Comparison of ENCODE assay signal across 8 cellular contexts in the genomic region with DNA sequence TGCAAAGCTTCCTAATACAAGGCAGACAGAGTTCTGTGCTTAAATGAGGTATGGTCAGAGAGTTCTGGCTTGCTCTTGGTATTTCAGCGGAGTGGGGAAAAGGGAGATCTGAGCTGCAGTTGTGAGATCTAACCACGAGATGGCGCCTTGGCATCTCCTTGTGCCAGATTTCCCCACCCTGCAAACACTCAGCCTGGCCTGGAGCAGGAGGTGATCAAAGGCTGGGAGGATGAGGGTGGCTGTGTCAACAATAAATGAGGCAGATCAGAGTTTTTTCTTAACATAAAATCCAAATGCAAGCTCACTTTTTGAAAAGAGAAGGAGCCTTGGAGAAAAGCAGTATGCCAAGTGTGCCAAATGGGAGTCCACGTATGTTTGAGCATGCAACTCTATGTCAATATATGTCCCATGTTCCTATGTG. TPM values are rescaled to one million over a fixed set of nuclear protein-coding genes. Genes with fewer than 3 reads are reported as not detected.
DNase-seq lines count a peak whose midpoint lies in the region; ATAC-seq and TF ChIP-seq lines count a peak whose summit lies in the region.

No MANE protein-coding gene starts in this region.

- H3K36me3 ChIP-seq in OCI-LY3 (replicated peaks; ENCODE audit: low read depth, low read length), result no peaks in the 10 kb centered on the region
- peaks cover 0 to 28% (median 0%) of the 10 kb centered on the region in 3 donors for H3K36me3 ChIP-seq in esophagus squamous epithelium
- no peaks in the 10 kb centered on the region for H3K36me3 ChIP-seq in thyroid gland

- TF ChIP-seq POLR2A in esophagus squamous epithelium (IDR thresholded peaks at IDR 0.05) (no peak), thyroid gland (IDR thresholded peaks at IDR 0.05) (no peak)

- no peak overlapping the region for H3K9ac ChIP-seq in OCI-LY3 (ENCODE audit: low read length)

- CTCF ChIA-PET in Calu3 (lab: Charles Lee), result interaction anchor here (1.0 to 2.7 kb wide), 4 partner anchors 118 to 158 kb away, joined by 3 to 32 read pairs (median 6); no protein-coding TSS in a partner anchor

- no TSS peak for BruUV-seq in Calu3 (replicated peaks; lab: Mats Ljungman, UMichigan)

- H3K4me1 Mint-ChIP-seq in Calu3 (ENCODE audit: low read depth, unreplicated experiment), result peaks cover 17% of the 10 kb centered on the region
- H3K4me1 Mint-ChIP-seq in naive thymus-derived CD8-positive, alpha-beta T cell, result peaks cover 13 to 21% (median 15%) of the 10 kb centered on the region in 4 donors

- no peaks in the 10 kb centered on the region for H3K9me3 Mint-ChIP-seq in Calu3 (ENCODE audit: low read depth, unreplicated experiment)
- H3K9me3 Mint-ChIP-seq in naive thymus-derived CD8-positive, alpha-beta T cell, result no peaks in the 10 kb centered on the region

- H3K27me3 ChIP-seq in OCI-LY3 (ENCODE audit: low read depth, low read length) (no peaks in the 10 kb centered on the region), esophagus squamous epithelium (peaks cover 0 to 59% (median 3%) of the 10 kb centered on the region in 4 donors), thyroid gland (peaks cover 6% of the 10 kb centered on the region)

- H2AFZ ChIP-seq in OCI-LY3 (ENCODE audit: low read depth, low read length), result no peak overlapping the region

- no peak overlapping the region for H3K4me2 ChIP-seq in OCI-LY3 (ENCODE audit: low read length)

- TF ChIP-seq CTCF in Calu3 (IDR thresholded peaks at IDR 0.05; ENCODE audit: unreplicated experiment), result peak; percentile 54
- TF ChIP-seq CTCF in OCI-LY3 (IDR thresholded peaks at IDR 0.05; ENCODE audit: low read depth, low read length), result peak; percentile 79
- TF ChIP-seq CTCF in esophagus squamous epithelium (IDR thresholded peaks at IDR 0.05), result peak; percentile 70 to 92 (median 82)
- TF ChIP-seq CTCF in thyroid gland (IDR thresholded peaks at IDR 0.05), result peak; percentile 70 to 92 (median 83)

- H4K20me1 ChIP-seq in OCI-LY3 (ENCODE audit: insufficient read depth, low read length), result no peaks in the 10 kb centered on the region

- intact Hi-C loops in Calu3 (cut with micrococcal nuclease; ENCODE audit: unreplicated experiment), result loop anchor here (1.0 kb wide), 2 partner anchors 158 to 205 kb away; no protein-coding TSS in a partner anchor
- intact Hi-C loops in esophagus squamous epithelium (cut with DNase I), result loop anchor here (5.0 to 10.0 kb wide), 2 partner anchors 66 to 203 kb away; no protein-coding TSS in a partner anchor
- intact Hi-C loops in thyroid gland (cut with DNase I), result loop anchor here (5.0 to 10.0 kb wide), 2 partner anchors 64 to 158 kb away; no protein-coding TSS in a partner anchor

- H3K9me3 ChIP-seq in OCI-LY3 (ENCODE audit: insufficient read depth, low read length) (no peaks in the 10 kb centered on the region), esophagus squamous epithelium (no peaks in the 10 kb centered on the region), thyroid gland (no peaks in the 10 kb centered on the region)

- peak; percentile 69 to 71 for ATAC-seq in naive thymus-derived CD8-positive, alpha-beta T cell
- ATAC-seq in HG03175 (IDR thresholded peaks at IDR 0.05; ENCODE audit: unreplicated experiment), result no peak

- peaks cover 5% of the 10 kb centered on the region for H3K4me1 ChIP-seq in OCI-LY3 (ENCODE audit: low read length)
- H3K4me1 ChIP-seq in esophagus squamous epithelium, result peaks cover 8 to 34% (median 10%) of the 10 kb centered on the region in 3 donors
- peaks cover 4 to 20% of the 10 kb centered on the region in 2 donors for H3K4me1 ChIP-seq in thyroid gland

- peaks cover 33% of the 10 kb centered on the region for H3K27me3 Mint-ChIP-seq in Calu3 (ENCODE audit: unreplicated experiment)
- no peaks in the 10 kb centered on the region for H3K27me3 Mint-ChIP-seq in naive thymus-derived CD8-positive, alpha-beta T cell

- POLR2A ChIA-PET in naive thymus-derived CD8-positive, alpha-beta T cell (lab: Charles Lee), result interaction anchor here (0.6 to 2.0 kb wide), 6 partner anchors 9 to 201 kb away, joined by 3 to 7 read pairs (median 4); a partner anchor contains a TSS

- DNase-seq in Calu3, result peak; percentile 68
- DNase-seq in HT-29 (ENCODE audit: low spot score), result peak; percentile 92
- peak; percentile 48 for DNase-seq in activated T-cell treated with anti-CD3 and anti-CD28 coated beads for 48 hours (ENCODE audit: low read depth)
- no peak for DNase-seq in esophagus squamous epithelium (lab: John Stamatoyannopoulos, UW)
- peak; percentile 43 to 76 (median 64) for DNase-seq in naive thymus-derived CD8-positive, alpha-beta T cell
- DNase-seq in thyroid gland, result peak; percentile 71 to 72

- H3K79me2 ChIP-seq in OCI-LY3 (ENCODE audit: low read length), result no peaks in the 10 kb centered on the region

- H3K36me3 Mint-ChIP-seq in Calu3 (ENCODE audit: insufficient read depth, unreplicated experiment), result peaks cover 25% of the 10 kb centered on the region
- peaks cover 0 to 4% (median 0%) of the 10 kb centered on the region in 3 donors for H3K36me3 Mint-ChIP-seq in naive thymus-derived CD8-positive, alpha-beta T cell

- no peak overlapping the region for H3K4me3 Mint-ChIP-seq in Calu3 (ENCODE audit: low read depth, unreplicated experiment)
- no peak overlapping the region for H3K4me3 Mint-ChIP-seq in naive thymus-derived CD8-positive, alpha-beta T cell

- WGBS in esophagus squamous epithelium, 2 donors, result 18 to 30% methylated on average over 3 to 4 of the region's 4 CpGs
- 21 to 26% methylated on average over 4 of the region's 4 CpGs for WGBS in thyroid gland, 2 donors

- H3K4me3 ChIP-seq in OCI-LY3 (ENCODE audit: low read length) (no peak overlapping the region), esophagus squamous epithelium (no peak overlapping the region), thyroid gland (replicated peaks in 1 of 3) (no peak overlapping the region)

- H3K27ac ChIP-seq in OCI-LY3 (ENCODE audit: low read length), result no peak overlapping the region
- no peak overlapping the region for H3K27ac ChIP-seq in esophagus squamous epithelium
- no peak overlapping the region for H3K27ac ChIP-seq in thyroid gland

- no peak overlapping the region for H3K27ac Mint-ChIP-seq in Calu3 (ENCODE audit: unreplicated experiment)
- H3K27ac Mint-ChIP-seq in naive thymus-derived CD8-positive, alpha-beta T cell, result no peak overlapping the region

RNA-seq across cellular contexts. Expression of a gene that starts 4.1 kb away (rescaled TPM):
- 0.26 and 0.49 TPM in 2 replicates for total RNA-seq in Calu3 (2022)
- total RNA-seq in HT-29 (2014; rRNA removed; shearing (Covaris generic)), result 0.05 and 0.28 TPM in 2 replicates
- total RNA-seq in esophagus squamous epithelium, result 1 to 10 TPM in 1 of 4 donors, under 1 TPM in 2, not detected in 1; 0.26 to 1.1 (median 0.38) TPM
- total RNA-seq in naive thymus-derived CD8-positive, alpha-beta T cell, result 1 to 10 TPM; 2.6 to 3.2 TPM
- polyA plus RNA-seq in naive thymus-derived CD8-positive, alpha-beta T cell, result under 1 TPM; 0.20 to 0.59 (median 0.40) TPM
- total RNA-seq in thyroid gland, result under 1 TPM in 1 of 4 donors, not detected in 3; 0.81 TPM

RNA-seq across cellular contexts. Expression of a gene that starts 11.4 kb away (rescaled TPM):
- total RNA-seq in Calu3 (2022) (36.0 and 38.0 TPM in 2 replicates), esophagus squamous epithelium (10 to 100 TPM; 10.1 to 13.7 (median 12.1) TPM), thyroid gland (10 to 100 TPM; 16.1 to 32.0 (median 26.9) TPM)
- 42.4 and 50.9 TPM in 2 replicates for total RNA-seq in HT-29 (2014; rRNA removed; shearing (Covaris generic))
- total RNA-seq in naive thymus-derived CD8-positive, alpha-beta T cell, result 10 to 100 TPM; 25.0 to 25.6 TPM
- polyA plus RNA-seq in naive thymus-derived CD8-positive, alpha-beta T cell, result 10 to 100 TPM; 11.7 to 18.1 (median 16.6) TPM

RNA-seq across cellular contexts. Expression of a gene that starts 11.8 kb away (rescaled TPM):
- total RNA-seq in Calu3 (2022) (72.0 and 72.6 TPM in 2 replicates), esophagus squamous epithelium (10 to 100 TPM; 24.8 to 53.4 (median 28.4) TPM), thyroid gland (100 to 1,000 TPM in 3 of 4 donors, 10 to 100 TPM in 1; 65.8 to 123 (median 111) TPM)
- total RNA-seq in HT-29 (2014; rRNA removed; shearing (Covaris generic)), result 33.9 and 34.1 TPM in 2 replicates
- 10 to 100 TPM; 70.9 to 71.1 TPM for total RNA-seq in naive thymus-derived CD8-positive, alpha-beta T cell
- polyA plus RNA-seq in naive thymus-derived CD8-positive, alpha-beta T cell, result 10 to 100 TPM; 16.0 to 25.2 (median 21.9) TPM
